In the genomic region with DNA sequence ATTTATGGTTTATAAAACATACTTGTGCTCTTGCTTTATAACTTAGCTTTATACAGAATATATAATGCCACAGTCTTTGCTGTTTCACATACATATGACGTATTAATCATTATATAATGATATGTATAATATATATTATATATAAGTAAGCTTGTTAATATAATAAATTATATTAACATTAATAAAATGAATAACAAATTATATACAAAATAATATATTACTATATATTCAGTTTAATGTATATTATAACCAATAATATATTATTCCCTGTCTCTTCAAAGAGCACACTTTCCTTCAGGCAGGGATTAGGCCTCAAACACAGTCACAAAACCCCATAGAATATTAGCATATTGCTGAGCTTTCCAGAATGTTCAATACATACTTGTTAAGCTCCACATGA, we compare ENCODE assay signal across 16 cellular contexts.
DNase-seq lines count a peak whose midpoint lies in the region; FAIRE-seq lines count a peak whose summit lies in the region.
"Had no signal": no experiment of that assay in that cellular context is flagged by ENCODE, and none has a peak within 500 bp of the region (broad histone marks: within the 10 kb centered on the region; RNA-seq: fewer than 3 reads in every experiment).

No MANE protein-coding gene starts in this region.

- H3K36me3 ChIP-seq in HUES48 (ENCODE audit: control insufficient read depth, insufficient read depth, low read length): no peaks in the 10 kb centered on the region
- H3K36me3 ChIP-seq: BLaER1 had no signal

- no peak overlapping the region for H3K9ac ChIP-seq in HUES48 (ENCODE audit: low read depth, low read length)
- H3K9ac ChIP-seq: BLaER1, GM23248 had no signal

- FAIRE-seq in TTC549 (lab: Jason Lieb, UNC): peak; percentile 58
- FAIRE-seq in frontal cortex (lab: Jason Lieb, UNC): peak; percentile 67

- no peaks in the 10 kb centered on the region for H3K27me3 Mint-ChIP-seq in activated T-helper 1 cell treated with anti-CD3 and anti-CD28 coated beads, Interleukin-12 subunit alpha, Interleukin-12 subunit beta, Interleukin-2, Interleukin-4 antibody, amounts not matched to agents 30 ng/mL and 10 ng/mL and 1 ng/mL, durations not matched to agents 14 hours and 24 hours and 36 hours (ENCODE audit: insufficient read depth)

- H3K27ac ChIP-seq in HUES48 (ENCODE audit: low read depth, low read length): peak overlapping the region; percentile 83
- H3K27ac ChIP-seq: BLaER1, GM23248 had no signal

- H3K4me3 Mint-ChIP-seq in activated T-helper 1 cell treated with anti-CD3 and anti-CD28 coated beads, Interleukin-12 subunit alpha, Interleukin-12 subunit beta, Interleukin-2, Interleukin-4 antibody, amounts not matched to agents 30 ng/mL and 10 ng/mL and 1 ng/mL, durations not matched to agents 14 hours and 24 hours and 36 hours: no peak overlapping the region
- H3K4me3 Mint-ChIP-seq: CD8-positive, alpha-beta T cell had no signal

- no peaks in the 10 kb centered on the region for H3K36me3 Mint-ChIP-seq in activated T-helper 1 cell treated with anti-CD3 and anti-CD28 coated beads, Interleukin-12 subunit alpha, Interleukin-12 subunit beta, Interleukin-2, Interleukin-4 antibody, amounts not matched to agents 30 ng/mL and 10 ng/mL and 1 ng/mL, durations not matched to agents 14 hours and 24 hours and 36 hours (ENCODE audit: low read depth)
- H3K36me3 Mint-ChIP-seq: CD8-positive, alpha-beta T cell had no signal

- intact Hi-C loops in activated T-helper 1 cell treated with anti-CD3 and anti-CD28 coated beads, Interleukin-12 subunit alpha, Interleukin-12 subunit beta, Interleukin-2, Interleukin-4 antibody, amounts not matched to agents 30 ng/mL and 10 ng/mL and 1 ng/mL, durations not matched to agents 14 hours and 24 hours and 36 hours (cut with micrococcal nuclease): no loop called here

- H3K27ac Mint-ChIP-seq in activated T-helper 1 cell treated with anti-CD3 and anti-CD28 coated beads, Interleukin-12 subunit alpha, Interleukin-12 subunit beta, Interleukin-2, Interleukin-4 antibody, amounts not matched to agents 30 ng/mL and 10 ng/mL and 1 ng/mL, durations not matched to agents 14 hours and 24 hours and 36 hours: no peak overlapping the region
- H3K27ac Mint-ChIP-seq: CD8-positive, alpha-beta T cell had no signal

- H3K4me1 ChIP-seq in HUES48 (ENCODE audit: control insufficient read depth, insufficient read depth, low read length): peaks cover 39% of the 10 kb centered on the region

- DNase-seq in frontal cortex (ENCODE audit: low spot score in 2 of 2) (no peak), NCI-H446 treated with DMSO at 0.1 percent for 48 hours (lab: John Stamatoyannopoulos, UW) (no peak), GF-D8 (lab: John Stamatoyannopoulos, UW) (no peak), HuH-7.5 (ENCODE audit: low spot score) (no peak)
- DNase-seq in activated T-helper 1 cell treated with anti-CD3 and anti-CD28 coated beads, Interleukin-12 subunit alpha, Interleukin-12 subunit beta, Interleukin-2, Interleukin-4 antibody, amounts not matched to agents 30 ng/mL and 10 ng/mL and 1 ng/mL, durations not matched to agents 14 hours and 24 hours and 36 hours (ENCODE audit: low spot score): no peak
- DNase-seq: CD8-positive, alpha-beta T cell; DMS79 treated with DMSO at 0.1 percent for 48 hours; GM23248; MV-4-11; NCI-H1436; NCI-H2029 treated with DMSO at 0.1 percent for 48 hours; NCI-H2171 treated with DMSO at 0.1 percent for 48 hours; NCI-H748 treated with DMSO at 0.1 percent for 48 hours had no signal

- no peaks in the 10 kb centered on the region for H3K4me1 Mint-ChIP-seq in activated T-helper 1 cell treated with anti-CD3 and anti-CD28 coated beads, Interleukin-12 subunit alpha, Interleukin-12 subunit beta, Interleukin-2, Interleukin-4 antibody, amounts not matched to agents 30 ng/mL and 10 ng/mL and 1 ng/mL, durations not matched to agents 14 hours and 24 hours and 36 hours (ENCODE audit: low read depth)

- H3K27me3 ChIP-seq in HUES48 (ENCODE audit: control insufficient read depth, insufficient read depth, low read length): no peaks in the 10 kb centered on the region
- H3K27me3 ChIP-seq: BLaER1 had no signal

- H3K9me3 ChIP-seq in HUES48 (ENCODE audit: control insufficient read depth, insufficient read depth, low read length): no peaks in the 10 kb centered on the region
- H3K9me3 ChIP-seq: BLaER1 had no signal

- no peaks in the 10 kb centered on the region for H3K9me3 Mint-ChIP-seq in activated T-helper 1 cell treated with anti-CD3 and anti-CD28 coated beads, Interleukin-12 subunit alpha, Interleukin-12 subunit beta, Interleukin-2, Interleukin-4 antibody, amounts not matched to agents 30 ng/mL and 10 ng/mL and 1 ng/mL, durations not matched to agents 14 hours and 24 hours and 36 hours

- H3K4me3 ChIP-seq in HUES48 (ENCODE audit: low read depth, low read length): peak overlapping the region; percentile 36; the same call in 1 of the 2 replicates
- H3K4me3 ChIP-seq: BLaER1, GM23248 had no signal
